In genomic region chr5:80757290-80757689, GRCh38 we compare ENCODE assay signal across 22 cellular contexts.
DNase-seq lines count a peak whose midpoint lies in the region; ATAC-seq lines count a peak whose summit lies in the region.
"Had no signal": no experiment of that assay in that cellular context is flagged by ENCODE, and none has a peak within 500 bp of the region (broad histone marks: within the 10 kb centered on the region; RNA-seq: fewer than 3 reads in every experiment).

No MANE protein-coding gene starts in this region.

- H3K9me3 Mint-ChIP-seq in activated T-cell treated with anti-CD3 and anti-CD28 coated beads, Interleukin-2, amount 50 U/mL, for 4 hours = no peaks in the 10 kb centered on the region
- H3K9me3 Mint-ChIP-seq in activated naive CD8-positive, alpha-beta T cell treated with anti-CD3 and anti-CD28 coated beads for 36 hours = peaks cover 5% of the 10 kb centered on the region
- no peaks in the 10 kb centered on the region for H3K9me3 Mint-ChIP-seq in stimulated activated effector memory CD8-positive, alpha-beta T cell treated with anti-CD3 and anti-CD28 coated beads, Interleukin-12 subunit alpha, Interleukin-12 subunit beta, amount 100 ng/mL, for 72 hours

- peaks cover 14% of the 10 kb centered on the region for H3K36me3 ChIP-seq in KOPT-K1 (ENCODE audit: insufficient read depth, low read length)
- H3K36me3 ChIP-seq: ovary, SJSA1, upper lobe of right lung had no signal

- DNase-seq in activated T-cell treated with anti-CD3 and anti-CD28 coated beads, Interleukin-2, amount 50 U/mL, for 4 hours = no peak
- no peak for DNase-seq in activated T-cell treated with anti-CD3 and anti-CD28 coated beads, Interleukin-2, amount 50 U/mL, for 1 hour
- DNase-seq in activated naive CD8-positive, alpha-beta T cell treated with anti-CD3 and anti-CD28 coated beads for 36 hours = no peak
- DNase-seq in stimulated activated effector memory CD8-positive, alpha-beta T cell treated with anti-CD3 and anti-CD28 coated beads, Interleukin-12 subunit alpha, Interleukin-12 subunit beta, amount 100 ng/mL, for 72 hours (ENCODE audit: low spot score in 2 of 2) = no peak
- DNase-seq in SHP77 (lab: John Stamatoyannopoulos, UW) (no peak), CD1c-positive myeloid dendritic cell (ENCODE audit: extremely low spot score) (no peak)
- DNase-seq: dermis blood vessel endothelial cell; esophagus squamous epithelium; foreskin melanocyte; GOT3; lower lobe of right lung; NCI-H1417 treated with DMSO at 0.1 percent for 48 hours; NCI-H2081 treated with DMSO at 0.1 percent for 48 hours; ovary; stimulated activated CD4-positive, alpha-beta T cell treated with anti-CD3 and anti-CD28 coated beads, Interleukin-2, amount 100 ng/mL, for 24 hours; substantia nigra; upper lobe of right lung had no signal

- H3K27me3 Mint-ChIP-seq in activated T-cell treated with anti-CD3 and anti-CD28 coated beads, Interleukin-2, amount 50 U/mL, for 4 hours (ENCODE audit: low read depth) = no peaks in the 10 kb centered on the region
- H3K27me3 Mint-ChIP-seq in activated naive CD8-positive, alpha-beta T cell treated with anti-CD3 and anti-CD28 coated beads for 36 hours = no peaks in the 10 kb centered on the region

- peaks cover 78% of the 10 kb centered on the region for H3K4me1 Mint-ChIP-seq in activated T-cell treated with anti-CD3 and anti-CD28 coated beads, Interleukin-2, amount 50 U/mL, for 4 hours (ENCODE audit: low read depth)
- peaks cover 79% of the 10 kb centered on the region for H3K4me1 Mint-ChIP-seq in activated naive CD8-positive, alpha-beta T cell treated with anti-CD3 and anti-CD28 coated beads for 36 hours
- peaks cover 63% of the 10 kb centered on the region for H3K4me1 Mint-ChIP-seq in stimulated activated effector memory CD8-positive, alpha-beta T cell treated with anti-CD3 and anti-CD28 coated beads, Interleukin-12 subunit alpha, Interleukin-12 subunit beta, amount 100 ng/mL, for 72 hours

- peaks cover 25% of the 10 kb centered on the region for H3K36me3 Mint-ChIP-seq in activated T-cell treated with anti-CD3 and anti-CD28 coated beads, Interleukin-2, amount 50 U/mL, for 4 hours (ENCODE audit: insufficient read depth)
- H3K36me3 Mint-ChIP-seq in activated naive CD8-positive, alpha-beta T cell treated with anti-CD3 and anti-CD28 coated beads for 36 hours = peaks cover 59% of the 10 kb centered on the region
- H3K36me3 Mint-ChIP-seq in stimulated activated effector memory CD8-positive, alpha-beta T cell treated with anti-CD3 and anti-CD28 coated beads, Interleukin-12 subunit alpha, Interleukin-12 subunit beta, amount 100 ng/mL, for 72 hours = peaks cover 15% of the 10 kb centered on the region

- peak overlapping the region; percentile 27 for H3K27ac Mint-ChIP-seq in activated naive CD8-positive, alpha-beta T cell treated with anti-CD3 and anti-CD28 coated beads for 36 hours
- H3K27ac Mint-ChIP-seq in stimulated activated effector memory CD8-positive, alpha-beta T cell treated with anti-CD3 and anti-CD28 coated beads, Interleukin-12 subunit alpha, Interleukin-12 subunit beta, amount 100 ng/mL, for 72 hours = no peak overlapping the region

- no peaks in the 10 kb centered on the region for H3K9me3 ChIP-seq in KOPT-K1 (ENCODE audit: insufficient read depth, low read length, poor library complexity, severe bottlenecking)
- H3K9me3 ChIP-seq: BLaER1, esophagus squamous epithelium, lower lobe of right lung, ovary, SJSA1, upper lobe of right lung had no signal

- H3K27ac ChIP-seq in KOPT-K1 (ENCODE audit: low read depth, low read length, poor library complexity, severe bottlenecking) = peak overlapping the region; percentile 85
- H3K27ac ChIP-seq: BLaER1, KMS-11, lower lobe of right lung, ovary, SJSA1, upper lobe of right lung had no signal

- ATAC-seq in activated T-cell treated with anti-CD3 and anti-CD28 coated beads, Interleukin-2, amount 50 U/mL, for 4 hours = peak; percentile 72 to 75
- peak; percentile 87 for ATAC-seq in stimulated activated effector memory CD8-positive, alpha-beta T cell treated with anti-CD3 and anti-CD28 coated beads, Interleukin-12 subunit alpha, Interleukin-12 subunit beta, amount 100 ng/mL, for 72 hours
- ATAC-seq in GM18909 (IDR thresholded peaks at IDR 0.05; ENCODE audit: poor library complexity, unreplicated experiment) = no peak
- ATAC-seq: lower lobe of right lung, upper lobe of right lung had no signal

- H3K4me3 Mint-ChIP-seq in activated T-cell treated with anti-CD3 and anti-CD28 coated beads, Interleukin-2, amount 50 U/mL, for 4 hours = no peak overlapping the region
- no peak overlapping the region for H3K4me3 Mint-ChIP-seq in activated naive CD8-positive, alpha-beta T cell treated with anti-CD3 and anti-CD28 coated beads for 36 hours
- no peak overlapping the region for H3K4me3 Mint-ChIP-seq in stimulated activated effector memory CD8-positive, alpha-beta T cell treated with anti-CD3 and anti-CD28 coated beads, Interleukin-12 subunit alpha, Interleukin-12 subunit beta, amount 100 ng/mL, for 72 hours
